Comparison of ENCODE assay signal across 29 cellular contexts in genomic region chr11:77467233-77467632, GRCh38. TPM values are rescaled to one million over a fixed set of nuclear protein-coding genes. Genes with fewer than 3 reads are reported as not detected.
DNase-seq lines count a peak whose midpoint lies in the region; ATAC-seq and TF ChIP-seq lines count a peak whose summit lies in the region.
"Had no signal": no experiment of that assay in that cellular context is flagged by ENCODE, and none has a peak within 500 bp of the region (broad histone marks: within the 10 kb centered on the region; RNA-seq: fewer than 3 reads in every experiment).

No MANE protein-coding gene starts in this region.

- H3K4me1 ChIP-seq in RWPE2 (ENCODE audit: insufficient read depth, poor library complexity, severe bottlenecking): peaks cover 10% of the 10 kb centered on the region
- H3K4me1 ChIP-seq: ascending aorta, testis had no signal

- no peak overlapping the region for H3K4me3 ChIP-seq in RWPE2 (ENCODE audit: severe bottlenecking)
- H3K4me3 ChIP-seq: ascending aorta, BLaER1, dorsolateral prefrontal cortex, K562, smooth muscle cell, testis had no signal

- H3K9me3 Mint-ChIP-seq in effector memory CD8-positive, alpha-beta T cell: no peaks in the 10 kb centered on the region
- H3K9me3 Mint-ChIP-seq: activated CD4-positive, alpha-beta memory T cell treated with anti-CD3 and anti-CD28 coated beads, Interleukin-2, amount 10 ng/mL, durations not matched to agents 7 days and 5 days; activated naive CD8-positive, alpha-beta T cell treated with anti-CD3 and anti-CD28 coated beads for 36 hours; natural killer cell; T-cell had no signal

- H3K4me1 Mint-ChIP-seq in effector memory CD8-positive, alpha-beta T cell (ENCODE audit: low read depth in 2 of 2): peaks cover 0 to 2% of the 10 kb centered on the region in 2 donors
- H3K4me1 Mint-ChIP-seq: natural killer cell had no signal

- H3K27ac ChIP-seq in RWPE2 (ENCODE audit: poor library complexity, severe bottlenecking): no peak overlapping the region
- H3K27ac ChIP-seq: ascending aorta, BLaER1, epithelial cell of prostate, testis had no signal

- no peaks in the 10 kb centered on the region for H3K36me3 ChIP-seq in RWPE2 (ENCODE audit: low read depth)
- H3K36me3 ChIP-seq: ascending aorta had no signal

- peak; percentile 89 for DNase-seq in DMS53 (lab: John Stamatoyannopoulos, UW)
- DNase-seq in HT1080 (ENCODE audit: low read depth): peak; percentile 32
- no peak for DNase-seq in RWPE2 (ENCODE audit: low spot score)
- peak; percentile 21 for DNase-seq in iris pigment epithelial cell (ENCODE audit: low read depth)
- no peak for DNase-seq in effector memory CD8-positive, alpha-beta T cell
- no peak for DNase-seq in SW480 (ENCODE audit: low spot score)
- DNase-seq in GM13977 (ENCODE audit: low spot score): no peak
- DNase-seq: ACHN; activated CD4-positive, alpha-beta memory T cell treated with anti-CD3 and anti-CD28 coated beads, Interleukin-2, amount 10 ng/mL, durations not matched to agents 7 days and 5 days; activated naive CD8-positive, alpha-beta T cell treated with anti-CD3 and anti-CD28 coated beads for 36 hours; Caco-2; central memory CD4-positive, alpha-beta T cell; dorsolateral prefrontal cortex; natural killer cell; NCI-H1694 treated with DMSO at 0.1 percent for 48 hours; NCI-H748 treated with DMSO at 0.1 percent for 48 hours; SHP77; stimulated activated CD4-positive, alpha-beta T cell treated with anti-CD3 and anti-CD28 coated beads, Interleukin-2, amount 100 ng/mL, for 48 hours; stimulated activated naive CD4-positive, alpha-beta T cell; T-cell; testis had no signal

- peaks cover 30 to 37% of the 10 kb centered on the region in 2 donors for H3K27me3 Mint-ChIP-seq in effector memory CD8-positive, alpha-beta T cell

- H3K36me3 Mint-ChIP-seq in effector memory CD8-positive, alpha-beta T cell (ENCODE audit: insufficient read depth): no peaks in the 10 kb centered on the region
- H3K36me3 Mint-ChIP-seq: activated naive CD8-positive, alpha-beta T cell treated with anti-CD3 and anti-CD28 coated beads for 36 hours; natural killer cell; T-cell had no signal

- H3K27me3 ChIP-seq in RWPE2 (ENCODE audit: insufficient read depth, poor library complexity, severe bottlenecking): no peaks in the 10 kb centered on the region
- H3K27me3 ChIP-seq: ascending aorta, BLaER1, dorsolateral prefrontal cortex, testis had no signal

- H3K9me3 ChIP-seq in RWPE2 (ENCODE audit: severe bottlenecking): no peaks in the 10 kb centered on the region
- H3K9me3 ChIP-seq: ascending aorta, BLaER1, Caco-2, testis had no signal

- ATAC-seq in RWPE2 (ENCODE audit: low read depth) (peak; percentile 68), HG03139 (IDR thresholded peaks at IDR 0.05; ENCODE audit: unreplicated experiment) (no peak)
- no peak for ATAC-seq in effector memory CD8-positive, alpha-beta T cell (replicated peaks)
- ATAC-seq: activated CD4-positive, CD25-positive, alpha-beta regulatory T cell treated with anti-CD3 and anti-CD28 coated beads, Interleukin-2, amount 50 U/mL, for 24 hours; K562; left lobe of liver; natural killer cell; T-cell had no signal

- in situ Hi-C loops in GM13977 (cut with MboI; ENCODE audit: low pct_unique_long_range_greater_than_20kb, low sequenced_read_pairs, unreplicated experiment): loop anchor here (25.0 kb wide), 1 partner anchor 105 kb away; no protein-coding TSS in a partner anchor

- TF ChIP-seq CTCF in RWPE2 (IDR thresholded peaks at IDR 0.05; ENCODE audit: poor library complexity, severe bottlenecking) (no peak), GM13977 (IDR thresholded peaks at IDR 0.05; ENCODE audit: extremely low read depth, insufficient read depth, missing control alignments) (no peak)

- H3K27ac Mint-ChIP-seq in effector memory CD8-positive, alpha-beta T cell: no peak overlapping the region
- H3K27ac Mint-ChIP-seq: activated CD4-positive, alpha-beta memory T cell treated with anti-CD3 and anti-CD28 coated beads, Interleukin-2, amount 10 ng/mL, durations not matched to agents 7 days and 5 days; activated naive CD8-positive, alpha-beta T cell treated with anti-CD3 and anti-CD28 coated beads for 36 hours; natural killer cell; T-cell had no signal

- H3K4me3 Mint-ChIP-seq in effector memory CD8-positive, alpha-beta T cell: no peak overlapping the region
- H3K4me3 Mint-ChIP-seq: activated CD4-positive, alpha-beta memory T cell treated with anti-CD3 and anti-CD28 coated beads, Interleukin-2, amount 10 ng/mL, durations not matched to agents 7 days and 5 days; activated naive CD8-positive, alpha-beta T cell treated with anti-CD3 and anti-CD28 coated beads for 36 hours; natural killer cell; T-cell had no signal

RNA-seq across cellular contexts. Expression of gene PAK1, which starts 6.7 kb away (rescaled TPM):
- 53.9 and 66.1 TPM in 2 replicates for total RNA-seq in HT1080 (2014; rRNA removed; shearing (Covaris generic))
- polyA plus RNA-seq in HT1080 (2015; cell fraction: cytosol; rRNA removed): 38.8 and 41.4 TPM in 2 replicates
- 63.3 and 65.7 TPM in 2 replicates for polyA plus RNA-seq in HT1080 (2015; cell fraction: nucleus; rRNA removed)

Comparison
In these comparisons a context has a peak if more than half of its experiments do, and no peak if none do; other contexts are left out.
1. DNase-seq: peak in DMS53 (single experiment), HT1080 (single experiment) and iris pigment epithelial cell (single experiment); none in RWPE2 (single experiment), effector memory CD8-positive, alpha-beta T cell (0 of 3), SW480 (single experiment) and GM13977 (single experiment).